8 cellular contexts compared by ENCODE assay signal in the genomic region with DNA sequence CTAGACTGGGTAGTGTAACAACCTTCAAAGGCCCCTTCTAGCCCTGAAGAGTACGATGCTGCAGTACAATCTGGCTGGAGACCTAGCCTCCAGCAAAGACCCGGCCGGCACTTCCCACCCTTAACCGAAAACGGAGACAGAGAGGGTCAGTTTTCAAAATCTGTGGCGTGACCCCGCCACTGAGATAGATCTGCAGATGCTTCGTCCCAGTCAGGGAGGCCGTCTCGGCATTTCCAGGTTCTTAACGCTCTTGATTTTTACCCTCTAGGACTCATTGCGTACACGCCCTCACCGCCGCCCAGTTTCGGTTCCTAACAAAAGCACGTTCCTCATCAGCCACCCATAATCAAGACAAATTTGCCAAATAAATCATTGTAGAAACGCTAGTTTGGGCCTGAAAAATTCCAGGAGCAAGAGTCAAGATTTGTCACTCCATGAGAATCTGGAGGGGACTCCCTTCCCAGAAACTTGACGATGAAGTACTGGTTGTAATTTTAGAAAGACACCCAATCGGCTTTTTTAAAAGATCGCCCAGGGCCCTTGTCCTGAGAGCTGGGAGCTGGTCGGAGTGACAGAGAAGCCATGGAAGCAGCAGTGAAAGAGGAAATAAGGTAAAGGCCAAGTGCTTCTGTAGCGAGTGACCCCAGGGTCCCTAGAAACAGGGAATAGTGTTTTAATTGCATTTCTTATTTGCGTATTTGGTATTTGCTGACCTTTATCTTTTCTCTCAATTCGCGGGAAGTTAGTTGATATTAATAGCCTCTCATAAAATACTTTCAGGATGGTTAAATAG. TPM values are rescaled to one million over a fixed set of nuclear protein-coding genes. Genes with fewer than 3 reads are reported as not detected.
DNase-seq lines count a peak whose midpoint lies in the region; ATAC-seq and TF ChIP-seq lines count a peak whose summit lies in the region.

No MANE protein-coding gene starts in this region.

- intact Hi-C loops in activated CD8-positive, alpha-beta T cell treated with anti-CD3 and anti-CD28 coated beads for 36 hours (cut with micrococcal nuclease) = no loop called here

- H3K27me3 Mint-ChIP-seq in activated CD8-positive, alpha-beta T cell treated with anti-CD3 and anti-CD28 coated beads for 36 hours = no peaks in the 10 kb centered on the region

- in situ Hi-C loops in GM13977 (cut with MboI; ENCODE audit: low pct_unique_long_range_greater_than_20kb, low sequenced_read_pairs, unreplicated experiment) = no loop called here

- H3K36me3 Mint-ChIP-seq in activated CD8-positive, alpha-beta T cell treated with anti-CD3 and anti-CD28 coated beads for 36 hours (ENCODE audit: low read depth) = peaks cover 6% of the 10 kb centered on the region

- peak overlapping the region; percentile 99 for H3K27ac Mint-ChIP-seq in activated CD8-positive, alpha-beta T cell treated with anti-CD3 and anti-CD28 coated beads for 36 hours

- DNase-seq in GM13977 (ENCODE audit: low spot score) = peak; percentile 42
- peak; percentile 48 to 59 for DNase-seq in NCI-H526 (lab: John Stamatoyannopoulos, UW)
- peak; percentile 84 for DNase-seq in activated CD8-positive, alpha-beta T cell treated with anti-CD3 and anti-CD28 coated beads for 36 hours
- DNase-seq in effector CD4-positive, alpha-beta T cell = peak; percentile 34
- peak; percentile 73 for DNase-seq in medulla oblongata (ENCODE audit: extremely low spot score)
- DNase-seq in stimulated activated CD4-positive, alpha-beta T cell treated with anti-CD3 and anti-CD28 coated beads, TNF-alpha, amount 100 ng/mL, for 48 hours (ENCODE audit: low read depth in 3 of 3) = peak; percentile 21 to 50 (median 37)
- DNase-seq in NCI-H446 (lab: John Stamatoyannopoulos, UW) = no peak

- POLR2A ChIA-PET in activated CD8-positive, alpha-beta T cell treated with anti-CD3 and anti-CD28 coated beads for 36 hours (lab: Charles Lee) = interaction anchor here (0.6 to 1.7 kb wide), 8 partner anchors 9 to 319 kb away, joined by 3 to 7 read pairs (median 4); a partner anchor contains a TSS

- H3K4me3 Mint-ChIP-seq in activated CD8-positive, alpha-beta T cell treated with anti-CD3 and anti-CD28 coated beads for 36 hours = peak overlapping the region; percentile 92

- H3K4me1 Mint-ChIP-seq in activated CD8-positive, alpha-beta T cell treated with anti-CD3 and anti-CD28 coated beads for 36 hours (ENCODE audit: low read depth) = peaks cover 32% of the 10 kb centered on the region

- CTCF ChIA-PET in activated CD8-positive, alpha-beta T cell treated with anti-CD3 and anti-CD28 coated beads for 36 hours (lab: Charles Lee) = interaction anchor here (0.5 to 1.0 kb wide), 2 partner anchors 13 to 666 kb away, joined by 3 read pairs; no protein-coding TSS in a partner anchor

- peak; percentile 28 for ATAC-seq in HG02852 (IDR thresholded peaks at IDR 0.05; ENCODE audit: unreplicated experiment)
- peak; percentile 17 for ATAC-seq in activated CD8-positive, alpha-beta T cell treated with anti-CD3 and anti-CD28 coated beads for 36 hours

- no peaks in the 10 kb centered on the region for H3K9me3 Mint-ChIP-seq in activated CD8-positive, alpha-beta T cell treated with anti-CD3 and anti-CD28 coated beads for 36 hours

- TF ChIP-seq CTCF in GM13977 (IDR thresholded peaks at IDR 0.05; ENCODE audit: extremely low read depth, insufficient read depth, missing control alignments) = no peak
- no peak for TF ChIP-seq CTCF in activated CD8-positive, alpha-beta T cell treated with anti-CD3 and anti-CD28 coated beads for 36 hours (IDR thresholded peaks at IDR 0.05)

RNA-seq across cellular contexts. Expression of a gene that starts 0.9 kb away (rescaled TPM):
- total RNA-seq in activated CD8-positive, alpha-beta T cell treated with anti-CD3 and anti-CD28 coated beads for 36 hours = 10 to 100 TPM; 23.6 to 24.7 TPM

RNA-seq across cellular contexts. Expression of a gene that starts 1.1 kb away (rescaled TPM):
- total RNA-seq in activated CD8-positive, alpha-beta T cell treated with anti-CD3 and anti-CD28 coated beads for 36 hours = 10 to 100 TPM; 18.0 to 22.2 TPM

Comparison
In these comparisons a context has a peak if more than half of its experiments do, and no peak if none do; other contexts are left out.
1. DNase-seq: peak in GM13977 (single experiment), NCI-H526 (2 of 2), activated CD8-positive, alpha-beta T cell treated with anti-CD3 and anti-CD28 coated beads for 36 hours (single experiment), effector CD4-positive, alpha-beta T cell (single experiment), medulla oblongata (single experiment) and stimulated activated CD4-positive, alpha-beta T cell treated with anti-CD3 and anti-CD28 coated beads, TNF-alpha, amount 100 ng/mL, for 48 hours (3 of 3); none in NCI-H446 (0 of 2).